8 cellular contexts compared by ENCODE assay signal in the genomic region with DNA sequence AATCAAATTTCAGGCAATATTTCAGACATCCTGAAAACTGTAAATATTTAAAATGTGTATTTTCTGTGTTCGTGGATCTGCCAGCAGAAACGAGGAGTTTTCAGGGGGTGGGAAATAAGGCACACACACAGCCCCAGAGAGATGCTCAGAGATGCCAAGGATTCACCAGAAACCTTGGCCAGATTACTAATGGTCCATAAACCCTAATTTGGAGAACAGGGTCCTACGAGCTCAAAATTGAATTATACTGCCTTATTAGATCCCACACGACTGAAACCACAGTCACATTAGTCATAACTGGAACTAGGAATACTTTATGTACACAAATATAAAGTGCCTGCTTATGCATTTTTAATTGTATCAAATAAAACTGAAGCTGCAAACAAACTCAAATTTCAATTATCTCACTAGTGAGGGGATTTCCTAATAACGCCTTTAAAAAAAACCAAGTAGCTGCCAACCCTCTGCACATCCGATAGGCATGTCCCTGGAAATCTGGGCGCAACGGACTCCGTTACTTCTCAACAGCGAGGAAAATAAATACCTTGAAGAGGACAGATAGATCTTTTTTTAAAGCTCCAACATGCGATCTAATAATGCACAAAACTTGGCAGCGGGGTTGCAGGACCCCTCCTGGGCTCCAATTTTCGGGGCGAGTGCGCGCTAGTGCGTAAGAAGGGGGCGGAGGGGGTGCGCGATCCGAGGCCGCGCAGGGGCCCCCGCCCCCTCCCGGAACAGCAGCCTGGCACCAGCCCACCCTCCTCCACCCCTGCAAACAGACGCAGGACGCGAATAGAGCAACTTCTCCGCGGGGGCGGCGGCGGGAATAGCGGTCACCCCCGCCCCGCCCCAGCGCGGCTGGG. TPM values are rescaled to one million over a fixed set of nuclear protein-coding genes. Genes with fewer than 3 reads are reported as not detected.
DNase-seq lines count a peak whose midpoint lies in the region; ATAC-seq, FAIRE-seq and TF ChIP-seq lines count a peak whose summit lies in the region.

No MANE protein-coding gene starts in this region.

- peaks cover 37% of the 10 kb centered on the region for H3K79me2 ChIP-seq in OCI-LY1 (ENCODE audit: insufficient read depth, low read length)

- no peak overlapping the region for H2AFZ ChIP-seq in OCI-LY1 (ENCODE audit: low read length)

- H3K4me3 ChIP-seq in OCI-LY1 (ENCODE audit: low read depth, low read length, poor library complexity, severe bottlenecking) (peak overlapping the region; percentile 84), pancreas (peak overlapping the region; percentile 42 to 69 (median 60))

- peak overlapping the region; percentile 74 for H3K9ac ChIP-seq in OCI-LY1 (ENCODE audit: low read length)

- H3K27me3 Mint-ChIP-seq in glutamatergic neuron (ENCODE audit: unreplicated experiment), result no peaks in the 10 kb centered on the region

- peak; percentile 51 for DNase-seq in NCI-H1092 treated with DMSO at 0.1 percent for 48 hours (lab: John Stamatoyannopoulos, UW)
- DNase-seq in NCI-H1092 (lab: John Stamatoyannopoulos, UW), result no peak
- DNase-seq in activated T-helper 9 cell treated with anti-CD3 and anti-CD28 coated beads, Interleukin-2, amount 50 U/mL, for 16 hours (ENCODE audit: low read depth), result peak; percentile 31
- DNase-seq in glutamatergic neuron, result peak; percentile 43
- peak; percentile 17 to 67 (median 34) for DNase-seq in pancreas
- DNase-seq in NCI-H446 treated with DMSO at 0.1 percent for 48 hours (lab: John Stamatoyannopoulos, UW), result no peak

- FAIRE-seq in pancreas (lab: Jason Lieb, UNC), result no peak

- intact Hi-C loops in pancreas (cut with DNase I), result no loop called here

- H3K27ac ChIP-seq in OCI-LY1 (ENCODE audit: low read depth, low read length, poor library complexity, severe bottlenecking), result no peak overlapping the region
- H3K27ac ChIP-seq in pancreas, result peak overlapping the region in 1 of 4 donors; percentile 42

- H3K27ac Mint-ChIP-seq in glutamatergic neuron (ENCODE audit: unreplicated experiment), result peak overlapping the region; percentile 88

- no peaks in the 10 kb centered on the region for H3F3A ChIP-seq in OCI-LY1 (ENCODE audit: insufficient read depth, low read length)

- 1 to 2% methylated on average over 25 to 38 of the region's 38 CpGs for WGBS in pancreas, 2 donors

- H3K9me3 Mint-ChIP-seq in glutamatergic neuron (ENCODE audit: unreplicated experiment), result peaks cover 4% of the 10 kb centered on the region

- H3K9me2 ChIP-seq in OCI-LY1 (ENCODE audit: low read depth, low read length), result no peaks in the 10 kb centered on the region

- TF ChIP-seq CTCF in OCI-LY1 (IDR thresholded peaks at IDR 0.05; ENCODE audit: low read length), result no peak
- TF ChIP-seq CTCF in glutamatergic neuron (IDR thresholded peaks at IDR 0.05; ENCODE audit: partially characterized antibody, unreplicated experiment), result no peak
- no peak for TF ChIP-seq CTCF in pancreas (IDR thresholded peaks at IDR 0.05)

- no peaks in the 10 kb centered on the region for H4K20me1 ChIP-seq in OCI-LY1 (ENCODE audit: insufficient read depth, low read length)

- peak overlapping the region; percentile 98 for H3K4me2 ChIP-seq in OCI-LY1 (ENCODE audit: low read length)

- H3K9me3 ChIP-seq in OCI-LY1 (ENCODE audit: low read length), result no peaks in the 10 kb centered on the region
- H3K9me3 ChIP-seq in pancreas, result no peaks in the 10 kb centered on the region

- no peaks in the 10 kb centered on the region for H3K27me3 ChIP-seq in OCI-LY1 (ENCODE audit: insufficient read depth, low read length)
- no peaks in the 10 kb centered on the region for H3K27me3 ChIP-seq in pancreas

- ATAC-seq in HG02884 (IDR thresholded peaks at IDR 0.05; ENCODE audit: unreplicated experiment) (peak; percentile 5), pancreas (no peak)

- H3K4me3 Mint-ChIP-seq in glutamatergic neuron (ENCODE audit: unreplicated experiment), result peak overlapping the region; percentile 92

- H3K36me3 ChIP-seq in OCI-LY1 (ENCODE audit: insufficient read depth, low read length) (no peaks in the 10 kb centered on the region; the same call in 1 of the 2 replicates), pancreas (no peaks in the 10 kb centered on the region)

- H3K4me1 Mint-ChIP-seq in glutamatergic neuron (ENCODE audit: low read depth, unreplicated experiment), result peaks cover 26% of the 10 kb centered on the region

- no peaks in the 10 kb centered on the region for H3K36me3 Mint-ChIP-seq in glutamatergic neuron (ENCODE audit: unreplicated experiment)

- H3K4me1 ChIP-seq in OCI-LY1 (ENCODE audit: insufficient read depth, low read length, severe bottlenecking), result peaks cover 22% of the 10 kb centered on the region
- peaks cover 16 to 29% (median 19%) of the 10 kb centered on the region in 3 donors for H3K4me1 ChIP-seq in pancreas

RNA-seq across cellular contexts. Expression of a gene that starts 0.9 kb away (rescaled TPM):
- total RNA-seq in glutamatergic neuron (ENCODE audit: unreplicated experiment), result 85.6 TPM
- total RNA-seq in pancreas, result 10 to 100 TPM; 14.7 to 32.6 (median 20.4) TPM
- 10 to 100 TPM in 1 of 2 donors, 1 to 10 TPM in 1; 9.8 to 12.2 TPM for polyA plus RNA-seq in pancreas

Comparison
In these comparisons a context has a peak if more than half of its experiments do, and no peak if none do; other contexts are left out.
1. DNase-seq: peak in NCI-H1092 treated with DMSO at 0.1 percent for 48 hours (single experiment), activated T-helper 9 cell treated with anti-CD3 and anti-CD28 coated beads, Interleukin-2, amount 50 U/mL, for 16 hours (single experiment), glutamatergic neuron (single experiment) and pancreas (6 of 6); none in NCI-H1092 (single experiment) and NCI-H446 treated with DMSO at 0.1 percent for 48 hours (single experiment).